14 cellular contexts compared by ENCODE assay signal in the genomic region with DNA sequence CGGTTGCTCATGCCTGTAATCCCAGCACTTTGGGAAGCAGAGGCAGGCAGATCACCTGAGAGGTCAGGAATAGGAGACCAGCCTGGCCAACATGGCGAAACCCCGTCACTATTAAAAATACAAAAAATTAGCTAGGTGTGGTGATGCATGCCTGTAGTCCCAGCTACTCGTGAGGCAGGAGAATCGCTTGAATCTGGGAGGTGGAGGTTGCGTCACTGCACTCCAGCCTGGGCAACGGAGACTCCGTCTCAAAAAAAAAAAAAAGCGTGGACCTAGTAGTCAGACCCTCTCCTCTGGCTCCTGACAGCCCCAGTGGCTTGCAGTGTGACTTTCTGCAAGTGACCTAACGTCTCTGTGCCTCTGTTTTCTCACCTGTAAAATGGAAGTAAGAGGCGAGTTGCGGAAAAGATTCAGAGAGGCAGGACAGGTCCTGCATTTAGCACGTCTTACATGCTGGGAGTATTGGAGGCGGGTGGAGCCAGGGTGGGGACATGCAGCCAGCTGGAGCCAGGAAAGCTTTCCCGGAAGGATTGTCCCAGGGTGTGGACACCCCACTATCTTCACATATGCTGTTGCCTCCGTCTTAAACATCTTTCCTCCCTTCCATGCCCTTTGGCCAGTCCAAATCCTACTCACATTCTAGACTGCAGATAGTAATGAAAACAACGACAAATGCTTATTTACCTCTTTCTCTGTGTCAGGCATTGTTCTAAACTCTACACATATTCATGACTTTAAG. TPM values are rescaled to one million over a fixed set of nuclear protein-coding genes. Genes with fewer than 3 reads are reported as not detected.
DNase-seq lines count a peak whose midpoint lies in the region; ATAC-seq and TF ChIP-seq lines count a peak whose summit lies in the region.
"Had no signal": no experiment of that assay in that cellular context is flagged by ENCODE, and none has a peak within 500 bp of the region (broad histone marks: within the 10 kb centered on the region; RNA-seq: fewer than 3 reads in every experiment).

No MANE protein-coding gene starts in this region.

- H3K4me3 ChIP-seq in BLaER1 (no peak overlapping the region), HEK293 (ENCODE audit: low read depth, low read length) (no peak overlapping the region), right atrium auricular region (no peak overlapping the region), left lung (no peak overlapping the region)

- H3K9me3 ChIP-seq in BLaER1: no peaks in the 10 kb centered on the region
- no peaks in the 10 kb centered on the region for H3K9me3 ChIP-seq in HEK293 (ENCODE audit: control insufficient read depth, insufficient read depth, low read depth, low read length)
- no peaks in the 10 kb centered on the region for H3K9me3 ChIP-seq in right atrium auricular region
- no peaks in the 10 kb centered on the region for H3K9me3 ChIP-seq in left lung

- no peaks in the 10 kb centered on the region for H3K27me3 ChIP-seq in BLaER1
- H3K27me3 ChIP-seq in right atrium auricular region: peaks cover 0 to 12% of the 10 kb centered on the region in 2 donors
- H3K27me3 ChIP-seq in left lung: peaks cover 23 to 55% of the 10 kb centered on the region in 2 donors

- peaks cover 52% of the 10 kb centered on the region for H3K4me1 ChIP-seq in BLaER1
- H3K4me1 ChIP-seq in HEK293 (ENCODE audit: control insufficient read depth, insufficient read depth, low read length): no peaks in the 10 kb centered on the region; the same call in 1 of the 2 replicates
- peaks cover 0 to 14% of the 10 kb centered on the region in 2 donors for H3K4me1 ChIP-seq in right atrium auricular region
- H3K4me1 ChIP-seq in left lung: peaks cover 6 to 11% of the 10 kb centered on the region in 2 donors

- CTCF ChIA-PET in HEK293 (lab: Yijun Ruan, JAX): interaction anchor here (0.7 kb wide), 2 partner anchors 14 to 31 kb away, joined by 3 to 4 read pairs; no protein-coding TSS in a partner anchor

- H3K9ac ChIP-seq in BLaER1: no peak overlapping the region

- H3K9me3 Mint-ChIP-seq in neural crest cell: no peaks in the 10 kb centered on the region
- H3K9me3 Mint-ChIP-seq: CD4-positive, alpha-beta memory T cell had no signal

- no peaks in the 10 kb centered on the region for H3K36me3 Mint-ChIP-seq in neural crest cell (ENCODE audit: low read depth)
- H3K36me3 Mint-ChIP-seq: CD4-positive, alpha-beta memory T cell had no signal

- peaks cover 14% of the 10 kb centered on the region for H4K20me1 ChIP-seq in BLaER1

- H3K27me3 Mint-ChIP-seq in neural crest cell (ENCODE audit: low read depth): peaks cover 35% of the 10 kb centered on the region

- intact Hi-C loops in left lung (cut with DNase I): no loop called here

- no peak overlapping the region; the same call in 1 of the 2 replicates for H3K27ac ChIP-seq in BLaER1
- H3K27ac ChIP-seq in HEK293 (ENCODE audit: extremely low read depth, low read depth, low read length): no peak overlapping the region
- H3K27ac ChIP-seq in right atrium auricular region: no peak overlapping the region
- H3K27ac ChIP-seq in left lung: no peak overlapping the region

- H3K4me1 Mint-ChIP-seq in neural crest cell: peaks cover 9% of the 10 kb centered on the region

- peaks cover 51% of the 10 kb centered on the region for H3K36me3 ChIP-seq in BLaER1
- H3K36me3 ChIP-seq in HEK293 (ENCODE audit: control insufficient read depth in 2 of 2, insufficient read depth in 1 of 2, low read length in 2 of 2): peaks cover 0 to 7% of the 10 kb centered on the region in 2 experiments; a peak in 2 of 3 replicates
- H3K36me3 ChIP-seq in right atrium auricular region: no peaks in the 10 kb centered on the region
- no peaks in the 10 kb centered on the region for H3K36me3 ChIP-seq in left lung

- no peak overlapping the region for H3K27ac Mint-ChIP-seq in neural crest cell (ENCODE audit: unreplicated experiment)
- H3K27ac Mint-ChIP-seq: CD4-positive, alpha-beta memory T cell had no signal

- TF ChIP-seq CTCF in HEK293 (tag by site-specific recombination; IDR thresholded peaks at IDR 0.05) (no peak), neural crest cell (conservative IDR thresholded peaks at IDR 0.05) (no peak), right atrium auricular region (IDR thresholded peaks at IDR 0.05) (no peak), left lung (IDR thresholded peaks at IDR 0.05) (no peak)

- ATAC-seq in left lung (no peak), HG02938 (IDR thresholded peaks at IDR 0.05; ENCODE audit: unreplicated experiment) (no peak)

- peak; percentile 84 for DNase-seq in cerebellum (ENCODE audit: low spot score)
- no peak for DNase-seq in neural crest cell (ENCODE audit: low read depth, low spot score)
- no peak for DNase-seq in right atrium auricular region (ENCODE audit: low spot score)
- no peak for DNase-seq in left lung
- DNase-seq: CD4-positive, alpha-beta memory T cell; DMS79; HCEC 1CT; NCI-H1105; NCI-H187; NCI-H446 treated with DMSO at 0.1 percent for 48 hours; SHP77 treated with DMSO at 0.1 percent for 48 hours had no signal

- peak overlapping the region; percentile 10 for H3K4me3 Mint-ChIP-seq in neural crest cell
- H3K4me3 Mint-ChIP-seq: CD4-positive, alpha-beta memory T cell had no signal

- 0 out of 2 replicates have a peak overlapping the region, but pooled peaks have one; percentile 5 for H3K4me2 ChIP-seq in BLaER1

- POLR2A ChIA-PET in HEK293 (lab: Yijun Ruan, JAX): interaction anchor here (0.7 to 1.2 kb wide), 2 partner anchors 16 to 179 kb away, joined by 4 to 5 read pairs; no protein-coding TSS in a partner anchor

TF ChIP-seq in HEK293, 187 proteins besides CTCF, POLR2A, EP300 and RAD21:
- no peak for TF ChIP-seq ZBTB1 (tag by site-specific recombination; IDR thresholded peaks at IDR 0.05)
- TF ChIP-seq KLF1 (tag by site-specific recombination; IDR thresholded peaks at IDR 0.05): peak; percentile 70

RNA-seq across cellular contexts. Expression of gene TUBB4A, which starts 2.9 kb away (rescaled TPM):
- total RNA-seq in cerebellum (52.7 TPM), neural crest cell (27.7 and 39.9 TPM in 2 replicates), right atrium auricular region (1 to 10 TPM in 1 of 2 donors, under 1 TPM in 1; 0.83 to 2.3 TPM), left lung (under 1 TPM; 0.35 to 0.65 TPM)

RNA-seq across cellular contexts. Expression of gene DENND1C, which starts 17.6 kb away (rescaled TPM):
- total RNA-seq in cerebellum (0.18 TPM), neural crest cell (not detected in 2 replicates), right atrium auricular region (under 1 TPM; 0.30 to 0.75 TPM), left lung (10 to 100 TPM in 1 of 2 donors, 1 to 10 TPM in 1; 6.7 to 11.8 TPM)

RNA-seq across cellular contexts. Expression of gene TNFSF9, which starts 31.6 kb away (rescaled TPM):
- total RNA-seq in cerebellum: 1.2 TPM
- total RNA-seq in neural crest cell: 1.3 and 1.4 TPM in 2 replicates
- total RNA-seq in right atrium auricular region: under 1 TPM in 1 of 2 donors, not detected in 1; 0.43 TPM
- 10 to 100 TPM in 1 of 2 donors, 1 to 10 TPM in 1; 5.5 to 10.2 TPM for total RNA-seq in left lung

RNA-seq across cellular contexts. Expression of gene CRB3, which starts 35.1 kb away (rescaled TPM):
- total RNA-seq in cerebellum: 4.3 TPM
- not detected in 2 replicates for total RNA-seq in neural crest cell
- total RNA-seq in right atrium auricular region: 1 to 10 TPM in 1 of 2 donors, under 1 TPM in 1; 0.33 to 2.5 TPM
- 10 to 100 TPM; 38.1 to 78.8 TPM for total RNA-seq in left lung

RNA-seq across cellular contexts. Expression of gene SLC25A23, which starts 39.6 kb away (rescaled TPM):
- total RNA-seq in cerebellum (26.6 TPM), neural crest cell (72.2 and 73.2 TPM in 2 replicates), right atrium auricular region (100 to 1,000 TPM in 1 of 2 donors, 10 to 100 TPM in 1; 88.7 to 103 TPM), left lung (100 to 1,000 TPM in 1 of 2 donors, 10 to 100 TPM in 1; 57.9 to 118 TPM)
